19 cellular contexts compared by ENCODE assay signal in genomic region chr18:59712311-59712710, GRCh38. TPM values are rescaled to one million over a fixed set of nuclear protein-coding genes. Genes with fewer than 3 reads are reported as not detected.
"Had no signal": no experiment of that assay in that cellular context is flagged by ENCODE, and none has a peak within 500 bp of the region (broad histone marks: within the 10 kb centered on the region; RNA-seq: fewer than 3 reads in every experiment).

No MANE protein-coding gene starts in this region.

- DNase-seq: activated CD4-positive, alpha-beta memory T cell treated with anti-CD3 and anti-CD28 coated beads for 36 hours; activated CD4-positive, alpha-beta T cell treated with anti-CD3 and anti-CD28 coated beads for 4 hours; activated gamma-delta T cell treated with Interleukin-2 at 50 U/mL for 16 hours; activated T-cell treated with anti-CD3 and anti-CD28 coated beads for 4 hours; effector CD8-positive, alpha-beta T cell; heart left ventricle; mesenchymal stem cell; naive thymus-derived CD4-positive, alpha-beta T cell; stimulated activated CD4-positive, alpha-beta T cell treated with anti-CD3 and anti-CD28 coated beads, Interleukin-4, amount 100 ng/mL, for 24 hours; testis had no signal

- H3K27me3 ChIP-seq: neural progenitor cell, right atrium auricular region, testis had no signal

- ATAC-seq: esophagus mucosa; gastroesophageal sphincter; heart left ventricle; naive thymus-derived CD4-positive, alpha-beta T cell; stimulated activated effector memory CD8-positive, alpha-beta T cell treated with anti-CD3 and anti-CD28 coated beads, Interleukin-12 subunit alpha, Interleukin-12 subunit beta, amount 100 ng/mL, for 72 hours; WTC11 had no signal

- H3K4me2 ChIP-seq: neural progenitor cell had no signal

- H3K27ac ChIP-seq: gastroesophageal sphincter, heart left ventricle, neural progenitor cell, prostate gland, right atrium auricular region, skin epidermis, testis had no signal

- H3K36me3 ChIP-seq: gastroesophageal sphincter, heart left ventricle, neural progenitor cell, prostate gland, right atrium auricular region had no signal

- H3K4me1 ChIP-seq: gastroesophageal sphincter, heart left ventricle, prostate gland, right atrium auricular region had no signal

- H3K4me3 ChIP-seq: gastroesophageal sphincter, heart left ventricle, neural progenitor cell, prostate gland, right atrium auricular region, skin epidermis, testis had no signal

- H3K9me3 ChIP-seq: gastroesophageal sphincter, heart left ventricle, prostate gland, right atrium auricular region, testis had no signal

- H3K9ac ChIP-seq: neural progenitor cell had no signal

- H2AFZ ChIP-seq: neural progenitor cell had no signal

RNA-seq across cellular contexts. Expression of gene CCBE1, which starts 15.1 kb away (rescaled TPM):
- total RNA-seq: activated T-helper 1 cell treated with anti-CD3 and anti-CD28 coated beads, Interleukin-12 subunit alpha, Interleukin-12 subunit beta, Interleukin-2, Interleukin-4 antibody, amounts not matched to agents 30 ng/mL and 10 ng/mL and 1 ng/mL, durations not matched to agents 14 hours and 24 hours and 36 hours; naive thymus-derived CD4-positive, alpha-beta T cell had no signal
- polyA plus RNA-seq: naive thymus-derived CD4-positive, alpha-beta T cell had no signal
